Comparison of ENCODE assay signal across 1 cellular context in the genomic region with DNA sequence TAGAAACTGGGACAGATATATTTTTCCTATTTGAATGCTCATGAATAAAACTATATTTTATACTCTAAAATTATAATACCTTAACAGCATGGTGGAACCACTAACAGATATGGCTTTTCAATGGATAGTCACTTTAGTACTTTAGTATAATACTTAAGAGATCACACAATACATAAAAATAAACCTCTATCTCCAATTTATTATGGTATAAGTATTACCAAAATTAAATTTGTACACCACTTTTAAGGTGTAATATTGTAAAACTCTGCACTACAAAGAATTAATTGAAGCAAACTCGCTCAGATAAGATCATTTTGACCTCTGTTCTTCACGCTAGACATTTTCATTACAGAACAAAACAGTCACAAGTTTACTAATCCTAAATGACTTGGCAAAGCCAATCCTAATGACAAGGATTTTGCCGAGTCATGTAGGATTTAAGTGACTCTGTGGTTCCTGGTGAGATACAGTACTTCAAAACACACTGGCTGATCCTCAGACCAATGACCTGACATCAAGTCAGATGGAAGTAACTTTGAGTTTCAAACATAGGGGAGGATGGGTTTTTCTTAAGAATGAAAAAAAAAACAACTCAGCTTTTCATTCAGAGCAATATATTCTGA.
TF ChIP-seq lines count a peak whose summit lies in the region.

No MANE protein-coding gene starts in this region.

TF ChIP-seq in K562, 482 proteins besides CTCF, POLR2A, EP300 and RAD21 (continued from another document and continues in another):
- TF ChIP-seq, protein P1, sequence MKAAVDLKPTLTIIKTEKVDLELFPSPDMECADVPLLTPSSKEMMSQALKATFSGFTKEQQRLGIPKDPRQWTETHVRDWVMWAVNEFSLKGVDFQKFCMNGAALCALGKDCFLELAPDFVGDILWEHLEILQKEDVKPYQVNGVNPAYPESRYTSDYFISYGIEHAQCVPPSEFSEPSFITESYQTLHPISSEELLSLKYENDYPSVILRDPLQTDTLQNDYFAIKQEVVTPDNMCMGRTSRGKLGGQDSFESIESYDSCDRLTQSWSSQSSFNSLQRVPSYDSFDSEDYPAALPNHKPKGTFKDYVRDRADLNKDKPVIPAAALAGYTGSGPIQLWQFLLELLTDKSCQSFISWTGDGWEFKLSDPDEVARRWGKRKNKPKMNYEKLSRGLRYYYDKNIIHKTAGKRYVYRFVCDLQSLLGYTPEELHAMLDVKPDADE (conservative IDR thresholded peaks at IDR 0.05; ENCODE audit: control insufficient read depth, low read depth, low read length): no peak
- peak; percentile 98 for TF ChIP-seq NFE2L1 (tag; IDR thresholded peaks at IDR 0.05; ENCODE audit: borderline replicate concordance, low read depth)
- TF ChIP-seq EWSR1 (IDR thresholded peaks at IDR 0.05; ENCODE audit: borderline replicate concordance, low read depth, partially characterized antibody): no peak
- TF ChIP-seq SRF (CRISPR knock-in tag; IDR thresholded peaks at IDR 0.05): no peak
- no peak for TF ChIP-seq HNRNPUL1 (IDR thresholded peaks at IDR 0.05; ENCODE audit: low read length)
- TF ChIP-seq HNRNPL (IDR thresholded peaks at IDR 0.05; ENCODE audit: low read depth, low read length): no peak
- TF ChIP-seq ZNF354B (CRISPR knock-in tag; IDR thresholded peaks at IDR 0.05): no peak
- TF ChIP-seq, protein P2, sequence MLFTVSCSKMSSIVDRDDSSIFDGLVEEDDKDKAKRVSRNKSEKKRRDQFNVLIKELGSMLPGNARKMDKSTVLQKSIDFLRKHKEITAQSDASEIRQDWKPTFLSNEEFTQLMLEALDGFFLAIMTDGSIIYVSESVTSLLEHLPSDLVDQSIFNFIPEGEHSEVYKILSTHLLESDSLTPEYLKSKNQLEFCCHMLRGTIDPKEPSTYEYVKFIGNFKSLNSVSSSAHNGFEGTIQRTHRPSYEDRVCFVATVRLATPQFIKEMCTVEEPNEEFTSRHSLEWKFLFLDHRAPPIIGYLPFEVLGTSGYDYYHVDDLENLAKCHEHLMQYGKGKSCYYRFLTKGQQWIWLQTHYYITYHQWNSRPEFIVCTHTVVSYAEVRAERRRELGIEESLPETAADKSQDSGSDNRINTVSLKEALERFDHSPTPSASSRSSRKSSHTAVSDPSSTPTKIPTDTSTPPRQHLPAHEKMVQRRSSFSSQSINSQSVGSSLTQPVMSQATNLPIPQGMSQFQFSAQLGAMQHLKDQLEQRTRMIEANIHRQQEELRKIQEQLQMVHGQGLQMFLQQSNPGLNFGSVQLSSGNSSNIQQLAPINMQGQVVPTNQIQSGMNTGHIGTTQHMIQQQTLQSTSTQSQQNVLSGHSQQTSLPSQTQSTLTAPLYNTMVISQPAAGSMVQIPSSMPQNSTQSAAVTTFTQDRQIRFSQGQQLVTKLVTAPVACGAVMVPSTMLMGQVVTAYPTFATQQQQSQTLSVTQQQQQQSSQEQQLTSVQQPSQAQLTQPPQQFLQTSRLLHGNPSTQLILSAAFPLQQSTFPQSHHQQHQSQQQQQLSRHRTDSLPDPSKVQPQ (CRISPR knock-in tag; IDR thresholded peaks at IDR 0.05; ENCODE audit: borderline replicate concordance): no peak
- no peak for TF ChIP-seq ZNF133 (CRISPR knock-in tag; IDR thresholded peaks at IDR 0.05)
- no peak for TF ChIP-seq NONO (IDR thresholded peaks at IDR 0.05; ENCODE audit: low read depth in 2 of 2, low read length in 1 of 2)
- TF ChIP-seq CSDE1 (IDR thresholded peaks at IDR 0.05): no peak
- TF ChIP-seq U2AF1 (optimal IDR thresholded peaks at IDR 0.05; ENCODE audit: low read depth, low read length): no peak
- TF ChIP-seq KLF10 (CRISPR knock-in tag; IDR thresholded peaks at IDR 0.05): no peak
- TF ChIP-seq XRCC4 (IDR thresholded peaks at IDR 0.05; ENCODE audit: extremely low read depth, insufficient read depth, insufficient read length): no peak
- no peak for TF ChIP-seq RBM17 (IDR thresholded peaks at IDR 0.05; ENCODE audit: borderline replicate concordance, low read depth, low read length)
- TF ChIP-seq, protein P3, sequence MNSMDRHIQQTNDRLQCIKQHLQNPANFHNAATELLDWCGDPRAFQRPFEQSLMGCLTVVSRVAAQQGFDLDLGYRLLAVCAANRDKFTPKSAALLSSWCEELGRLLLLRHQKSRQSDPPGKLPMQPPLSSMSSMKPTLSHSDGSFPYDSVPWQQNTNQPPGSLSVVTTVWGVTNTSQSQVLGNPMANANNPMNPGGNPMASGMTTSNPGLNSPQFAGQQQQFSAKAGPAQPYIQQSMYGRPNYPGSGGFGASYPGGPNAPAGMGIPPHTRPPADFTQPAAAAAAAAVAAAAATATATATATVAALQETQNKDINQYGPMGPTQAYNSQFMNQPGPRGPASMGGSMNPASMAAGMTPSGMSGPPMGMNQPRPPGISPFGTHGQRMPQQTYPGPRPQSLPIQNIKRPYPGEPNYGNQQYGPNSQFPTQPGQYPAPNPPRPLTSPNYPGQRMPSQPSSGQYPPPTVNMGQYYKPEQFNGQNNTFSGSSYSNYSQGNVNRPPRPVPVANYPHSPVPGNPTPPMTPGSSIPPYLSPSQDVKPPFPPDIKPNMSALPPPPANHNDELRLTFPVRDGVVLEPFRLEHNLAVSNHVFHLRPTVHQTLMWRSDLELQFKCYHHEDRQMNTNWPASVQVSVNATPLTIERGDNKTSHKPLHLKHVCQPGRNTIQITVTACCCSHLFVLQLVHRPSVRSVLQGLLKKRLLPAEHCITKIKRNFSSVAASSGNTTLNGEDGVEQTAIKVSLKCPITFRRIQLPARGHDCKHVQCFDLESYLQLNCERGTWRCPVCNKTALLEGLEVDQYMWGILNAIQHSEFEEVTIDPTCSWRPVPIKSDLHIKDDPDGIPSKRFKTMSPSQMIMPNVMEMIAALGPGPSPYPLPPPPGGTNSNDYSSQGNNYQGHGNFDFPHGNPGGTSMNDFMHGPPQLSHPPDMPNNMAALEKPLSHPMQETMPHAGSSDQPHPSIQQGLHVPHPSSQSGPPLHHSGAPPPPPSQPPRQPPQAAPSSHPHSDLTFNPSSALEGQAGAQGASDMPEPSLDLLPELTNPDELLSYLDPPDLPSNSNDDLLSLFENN (IDR thresholded peaks at IDR 0.05; ENCODE audit: low read depth in 2 of 2, low read length in 2 of 2): no peak
- peak; percentile 92 for TF ChIP-seq SMARCA4 (IDR thresholded peaks at IDR 0.05)
- TF ChIP-seq, protein P4, sequence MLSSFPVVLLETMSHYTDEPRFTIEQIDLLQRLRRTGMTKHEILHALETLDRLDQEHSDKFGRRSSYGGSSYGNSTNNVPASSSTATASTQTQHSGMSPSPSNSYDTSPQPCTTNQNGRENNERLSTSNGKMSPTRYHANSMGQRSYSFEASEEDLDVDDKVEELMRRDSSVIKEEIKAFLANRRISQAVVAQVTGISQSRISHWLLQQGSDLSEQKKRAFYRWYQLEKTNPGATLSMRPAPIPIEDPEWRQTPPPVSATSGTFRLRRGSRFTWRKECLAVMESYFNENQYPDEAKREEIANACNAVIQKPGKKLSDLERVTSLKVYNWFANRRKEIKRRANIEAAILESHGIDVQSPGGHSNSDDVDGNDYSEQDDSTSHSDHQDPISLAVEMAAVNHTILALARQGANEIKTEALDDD (IDR thresholded peaks at IDR 0.05): peak; percentile 86
- TF ChIP-seq HDAC6 (IDR thresholded peaks at IDR 0.05; ENCODE audit: low read depth, low read length): no peak
- TF ChIP-seq ZNF668 (CRISPR knock-in tag; IDR thresholded peaks at IDR 0.05): no peak
- TF ChIP-seq RBM25 (IDR thresholded peaks at IDR 0.05; ENCODE audit: low read depth, low read length, severe bottlenecking): no peak
- peak; percentile 85 for TF ChIP-seq EHMT2 (IDR thresholded peaks at IDR 0.05)
- no peak for TF ChIP-seq HOXB6 (CRISPR knock-in tag; IDR thresholded peaks at IDR 0.05; ENCODE audit: borderline replicate concordance)
- TF ChIP-seq ETS2 (tag; IDR thresholded peaks at IDR 0.05; ENCODE audit: borderline replicate concordance, poor library complexity, severe bottlenecking): no peak
- no peak for TF ChIP-seq SRSF1 (IDR thresholded peaks at IDR 0.05; ENCODE audit: low read depth, low read length)
- TF ChIP-seq, protein P5, sequence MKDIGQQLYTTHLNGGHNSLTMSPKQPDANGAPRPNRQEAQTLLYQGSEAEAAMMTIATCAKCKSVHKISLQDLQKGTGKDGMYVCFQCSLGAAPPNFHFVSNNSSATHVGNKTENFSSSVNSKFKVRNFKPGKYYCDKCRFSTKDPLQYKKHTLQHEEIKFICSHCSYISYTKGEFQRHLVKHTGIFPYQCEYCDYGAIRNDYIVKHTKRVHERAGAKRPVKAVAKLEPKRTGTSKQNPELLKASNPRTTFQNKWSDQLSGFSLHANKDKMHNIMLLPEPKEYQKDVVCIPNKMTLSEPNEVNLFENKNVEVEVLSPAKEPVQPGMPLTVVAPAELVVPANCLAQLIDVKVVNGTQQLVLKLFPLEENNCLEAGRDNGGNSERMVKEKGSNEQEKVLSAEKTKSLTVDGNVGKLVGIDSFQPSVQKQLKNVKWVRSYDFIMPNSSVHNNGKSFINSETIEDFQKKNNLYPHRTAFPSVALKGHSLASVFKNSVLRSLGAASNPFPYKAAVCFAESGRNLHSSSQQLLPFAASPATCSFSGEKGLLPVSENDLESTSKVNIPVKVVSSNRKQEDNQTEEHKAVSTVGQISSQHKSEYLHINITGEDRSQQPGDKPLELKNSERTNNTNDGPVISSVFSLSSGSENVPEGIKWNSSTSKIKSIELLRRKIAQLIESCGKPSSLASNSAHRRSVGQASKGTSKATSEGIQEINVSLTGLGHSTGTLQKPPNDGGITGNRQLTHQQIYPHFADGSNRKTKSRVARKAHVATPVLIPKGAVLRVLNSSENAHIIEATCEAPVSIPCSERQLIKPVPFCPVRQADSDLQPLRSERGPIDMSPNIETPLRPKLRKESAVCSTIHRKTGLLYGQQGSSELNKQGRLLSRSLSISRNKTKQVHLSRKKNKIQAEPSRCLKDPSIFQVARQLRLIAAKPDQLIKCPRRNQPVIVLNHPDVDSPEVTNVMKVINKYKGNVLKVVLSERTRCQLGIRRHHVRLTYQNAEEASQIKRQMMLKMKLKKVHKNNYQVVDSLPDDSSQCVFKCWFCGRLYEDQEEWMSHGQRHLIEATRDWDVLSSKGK (CRISPR knock-in tag; IDR thresholded peaks at IDR 0.05): no peak
- TF ChIP-seq, protein P6, sequence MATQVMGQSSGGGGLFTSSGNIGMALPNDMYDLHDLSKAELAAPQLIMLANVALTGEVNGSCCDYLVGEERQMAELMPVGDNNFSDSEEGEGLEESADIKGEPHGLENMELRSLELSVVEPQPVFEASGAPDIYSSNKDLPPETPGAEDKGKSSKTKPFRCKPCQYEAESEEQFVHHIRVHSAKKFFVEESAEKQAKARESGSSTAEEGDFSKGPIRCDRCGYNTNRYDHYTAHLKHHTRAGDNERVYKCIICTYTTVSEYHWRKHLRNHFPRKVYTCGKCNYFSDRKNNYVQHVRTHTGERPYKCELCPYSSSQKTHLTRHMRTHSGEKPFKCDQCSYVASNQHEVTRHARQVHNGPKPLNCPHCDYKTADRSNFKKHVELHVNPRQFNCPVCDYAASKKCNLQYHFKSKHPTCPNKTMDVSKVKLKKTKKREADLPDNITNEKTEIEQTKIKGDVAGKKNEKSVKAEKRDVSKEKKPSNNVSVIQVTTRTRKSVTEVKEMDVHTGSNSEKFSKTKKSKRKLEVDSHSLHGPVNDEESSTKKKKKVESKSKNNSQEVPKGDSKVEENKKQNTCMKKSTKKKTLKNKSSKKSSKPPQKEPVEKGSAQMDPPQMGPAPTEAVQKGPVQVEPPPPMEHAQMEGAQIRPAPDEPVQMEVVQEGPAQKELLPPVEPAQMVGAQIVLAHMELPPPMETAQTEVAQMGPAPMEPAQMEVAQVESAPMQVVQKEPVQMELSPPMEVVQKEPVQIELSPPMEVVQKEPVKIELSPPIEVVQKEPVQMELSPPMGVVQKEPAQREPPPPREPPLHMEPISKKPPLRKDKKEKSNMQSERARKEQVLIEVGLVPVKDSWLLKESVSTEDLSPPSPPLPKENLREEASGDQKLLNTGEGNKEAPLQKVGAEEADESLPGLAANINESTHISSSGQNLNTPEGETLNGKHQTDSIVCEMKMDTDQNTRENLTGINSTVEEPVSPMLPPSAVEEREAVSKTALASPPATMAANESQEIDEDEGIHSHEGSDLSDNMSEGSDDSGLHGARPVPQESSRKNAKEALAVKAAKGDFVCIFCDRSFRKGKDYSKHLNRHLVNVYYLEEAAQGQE (CRISPR knock-in tag; IDR thresholded peaks at IDR 0.05; ENCODE audit: low read depth): no peak
- peak; percentile 86 for TF ChIP-seq MTA1 (IDR thresholded peaks at IDR 0.05; ENCODE audit: borderline replicate concordance)
- TF ChIP-seq SAFB (IDR thresholded peaks at IDR 0.05; ENCODE audit: borderline replicate concordance, low read depth, low read length): no peak
- TF ChIP-seq TEAD4 (IDR thresholded peaks at IDR 0.05; ENCODE audit: low read length): peak; percentile 64
- no peak for TF ChIP-seq TEAD4 (CRISPR knock-in tag; IDR thresholded peaks at IDR 0.05; ENCODE audit: borderline replicate concordance)
- no peak for TF ChIP-seq PHF20 (IDR thresholded peaks at IDR 0.05; ENCODE audit: partially characterized antibody)
- TF ChIP-seq, protein P7, sequence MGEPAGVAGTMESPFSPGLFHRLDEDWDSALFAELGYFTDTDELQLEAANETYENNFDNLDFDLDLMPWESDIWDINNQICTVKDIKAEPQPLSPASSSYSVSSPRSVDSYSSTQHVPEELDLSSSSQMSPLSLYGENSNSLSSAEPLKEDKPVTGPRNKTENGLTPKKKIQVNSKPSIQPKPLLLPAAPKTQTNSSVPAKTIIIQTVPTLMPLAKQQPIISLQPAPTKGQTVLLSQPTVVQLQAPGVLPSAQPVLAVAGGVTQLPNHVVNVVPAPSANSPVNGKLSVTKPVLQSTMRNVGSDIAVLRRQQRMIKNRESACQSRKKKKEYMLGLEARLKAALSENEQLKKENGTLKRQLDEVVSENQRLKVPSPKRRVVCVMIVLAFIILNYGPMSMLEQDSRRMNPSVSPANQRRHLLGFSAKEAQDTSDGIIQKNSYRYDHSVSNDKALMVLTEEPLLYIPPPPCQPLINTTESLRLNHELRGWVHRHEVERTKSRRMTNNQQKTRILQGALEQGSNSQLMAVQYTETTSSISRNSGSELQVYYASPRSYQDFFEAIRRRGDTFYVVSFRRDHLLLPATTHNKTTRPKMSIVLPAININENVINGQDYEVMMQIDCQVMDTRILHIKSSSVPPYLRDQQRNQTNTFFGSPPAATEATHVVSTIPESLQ (CRISPR knock-in tag; IDR thresholded peaks at IDR 0.05): no peak
- no peak for TF ChIP-seq RBM22 (IDR thresholded peaks at IDR 0.05; ENCODE audit: low read depth, low read length, poor library complexity, severe bottlenecking)
- no peak for TF ChIP-seq PCBP2 (IDR thresholded peaks at IDR 0.05; ENCODE audit: low read depth, low read length, poor library complexity, severe bottlenecking)
- TF ChIP-seq HNRNPLL (IDR thresholded peaks at IDR 0.05; ENCODE audit: low read depth, low read length, poor library complexity, severe bottlenecking): no peak
- TF ChIP-seq NR2F6 (CRISPR knock-in tag; IDR thresholded peaks at IDR 0.05): no peak
- peak; percentile 92 for TF ChIP-seq SMARCE1 (IDR thresholded peaks at IDR 0.05)
- TF ChIP-seq ETV6 (IDR thresholded peaks at IDR 0.05; ENCODE audit: borderline replicate concordance in 1 of 2, low read depth in 2 of 2, low read length in 1 of 2): no peak
- no peak for TF ChIP-seq ETV6 (CRISPR knock-in tag; IDR thresholded peaks at IDR 0.05; ENCODE audit: borderline replicate concordance)
- TF ChIP-seq HIVEP1 (CRISPR knock-in tag; IDR thresholded peaks at IDR 0.05): no peak
- TF ChIP-seq ZNF699 (CRISPR knock-in tag; IDR thresholded peaks at IDR 0.05; ENCODE audit: insufficient replicate concordance): no peak
